In genomic region chr2:211416373-211416772, GRCh38 we compare ENCODE assay signal across 20 cellular contexts.
"Had no signal": no experiment of that assay in that cellular context is flagged by ENCODE, and none has a peak within 500 bp of the region (broad histone marks: within the 10 kb centered on the region; RNA-seq: fewer than 3 reads in every experiment).

No MANE protein-coding gene starts in this region.

- H3K36me3 ChIP-seq: lower lobe of right lung, thyroid gland, vagina had no signal

- H3K4me3 ChIP-seq: lower lobe of right lung, smooth muscle cell, thyroid gland, vagina had no signal

- H3K9me3 Mint-ChIP-seq: effector memory CD8-positive, alpha-beta T cell; stimulated activated naive CD8-positive, alpha-beta T cell treated with anti-CD3 and anti-CD28 coated beads, Interleukin-15, amount 100 ng/mL, for 72 hours had no signal

- H3K4me1 ChIP-seq: lower lobe of right lung, parathyroid adenoma, thyroid gland, vagina had no signal

- H3K27ac Mint-ChIP-seq: effector memory CD8-positive, alpha-beta T cell; natural killer cell treated with Interleukin-12 subunit alpha and Interleukin-12 subunit beta and Interleukin-15 and Interleukin-18, amount 100 ng/mL, for 72 hours; progenitor cell of endocrine pancreas; stimulated activated naive CD8-positive, alpha-beta T cell treated with anti-CD3 and anti-CD28 coated beads, Interleukin-15, amount 100 ng/mL, for 72 hours had no signal

- H2AFZ ChIP-seq: parathyroid adenoma had no signal

- H3K36me3 Mint-ChIP-seq: natural killer cell treated with Interleukin-12 subunit alpha and Interleukin-12 subunit beta and Interleukin-15 and Interleukin-18, amount 100 ng/mL, for 72 hours had no signal

- DNase-seq: cortex of kidney; effector memory CD8-positive, alpha-beta T cell; hypothalamus; left ventricle myocardium superior; lower lobe of right lung; stimulated activated CD4-positive, alpha-beta T cell treated with anti-CD3 and anti-CD28 coated beads, Interleukin-12 subunit alpha, Interleukin-12 subunit beta, amount 100 ng/mL, for 4 hours; stimulated activated CD4-positive, alpha-beta T cell treated with anti-CD3 and anti-CD28 coated beads, Interleukin-1b, Interleukin-23, amount 100 ng/mL, for 48 hours; stimulated activated CD4-positive, alpha-beta T cell treated with anti-CD3 and anti-CD28 coated beads, Interleukin-4, amount 100 ng/mL, for 1 hour; stimulated activated CD8-positive, alpha-beta memory T cell treated with anti-CD3 and anti-CD28 coated beads, Interleukin-4, amount 100 ng/mL, for 48 hours; stimulated activated naive CD4-positive, alpha-beta T cell; stimulated activated naive CD8-positive, alpha-beta T cell treated with anti-CD3 and anti-CD28 coated beads, Interleukin-15, amount 100 ng/mL, for 72 hours; thyroid gland; trophoblast cell had no signal

- H3K4me1 Mint-ChIP-seq: stimulated activated naive CD8-positive, alpha-beta T cell treated with anti-CD3 and anti-CD28 coated beads, Interleukin-15, amount 100 ng/mL, for 72 hours had no signal

- H3K79me2 ChIP-seq: parathyroid adenoma had no signal

- H3K9ac ChIP-seq: parathyroid adenoma had no signal

- H3K4me3 Mint-ChIP-seq: effector memory CD8-positive, alpha-beta T cell; natural killer cell treated with Interleukin-12 subunit alpha and Interleukin-12 subunit beta and Interleukin-15 and Interleukin-18, amount 100 ng/mL, for 72 hours; neural crest cell; stimulated activated naive CD8-positive, alpha-beta T cell treated with anti-CD3 and anti-CD28 coated beads, Interleukin-15, amount 100 ng/mL, for 72 hours had no signal

- H3K9me3 ChIP-seq: lower lobe of right lung, thyroid gland, vagina had no signal

- ATAC-seq: effector memory CD8-positive, alpha-beta T cell; left ventricle myocardium superior; lower lobe of right lung; natural killer cell treated with Interleukin-12 subunit alpha and Interleukin-12 subunit beta and Interleukin-15 and Interleukin-18, amount 100 ng/mL, for 72 hours; sciatic nerve; stimulated activated naive CD8-positive, alpha-beta T cell treated with anti-CD3 and anti-CD28 coated beads, Interleukin-15, amount 100 ng/mL, for 72 hours had no signal

- H3K27me3 Mint-ChIP-seq: effector memory CD8-positive, alpha-beta T cell; natural killer cell treated with Interleukin-12 subunit alpha and Interleukin-12 subunit beta and Interleukin-15 and Interleukin-18, amount 100 ng/mL, for 72 hours; progenitor cell of endocrine pancreas; stimulated activated naive CD8-positive, alpha-beta T cell treated with anti-CD3 and anti-CD28 coated beads, Interleukin-15, amount 100 ng/mL, for 72 hours had no signal

- H3K27ac ChIP-seq: lower lobe of right lung, parathyroid adenoma, thyroid gland, vagina had no signal

- H3K4me2 ChIP-seq: smooth muscle cell had no signal

- H3K27me3 ChIP-seq: thyroid gland, vagina had no signal
